ENCODE assay signal across 8 cellular contexts in genomic region chr22:50783033-50783880, GRCh38.
DNase-seq lines count a peak whose midpoint lies in the region; ATAC-seq and TF ChIP-seq lines count a peak whose summit lies in the region.
"Not testable (repeated sequence)": the region's sequence is repeated elsewhere in the genome, so short reads cannot be mapped to it uniquely, and the experiment has no call there.

RABL2B (minus strand) TSS chr22:50783636; CDS start chr22:50782294, 1,342 bp downstream.

- H3K27me3 Mint-ChIP-seq in effector memory CD8-positive, alpha-beta T cell; memory B cell: not testable (repeated sequence)

- peak within 1 kb of the TSS; percentile 78 to 84 for H3K4me3 Mint-ChIP-seq in effector memory CD8-positive, alpha-beta T cell
- peak within 1 kb of the TSS; percentile 88 for H3K4me3 Mint-ChIP-seq in memory B cell

- peaks cover 6 to 11% of the 10 kb centered on the region in 2 donors for H3K4me1 Mint-ChIP-seq in effector memory CD8-positive, alpha-beta T cell (ENCODE audit: low read depth in 2 of 2)
- H3K4me1 Mint-ChIP-seq in memory B cell, result not testable (repeated sequence)

- peak within 1 kb of the TSS; percentile 56 to 67 for H3K27ac Mint-ChIP-seq in effector memory CD8-positive, alpha-beta T cell
- peak within 1 kb of the TSS; percentile 84 for H3K27ac Mint-ChIP-seq in memory B cell

- H3K36me3 Mint-ChIP-seq in effector memory CD8-positive, alpha-beta T cell (ENCODE audit: insufficient read depth); memory B cell: not testable (repeated sequence)

- TF ChIP-seq CTCF in HL-60 (IDR thresholded peaks at IDR 0.05; ENCODE audit: insufficient read depth, low read length), result not testable (repeated sequence)

- not testable (repeated sequence) for H3K27me3 ChIP-seq in HL-60 (ENCODE audit: insufficient read depth, poor library complexity, severe bottlenecking)

- ATAC-seq in GM19468 (IDR thresholded peaks at IDR 0.05; ENCODE audit: extremely low read depth, unreplicated experiment) (peak; percentile 36), memory B cell (ENCODE audit: low read depth) (peak; percentile 86)
- ATAC-seq in effector memory CD8-positive, alpha-beta T cell (replicated peaks), result peak; percentile 90

- H3K4me3 ChIP-seq in HL-60 (replicated peaks; ENCODE audit: insufficient read depth, low read length), result peak within 1 kb of the TSS; percentile 54

- H3K9me3 Mint-ChIP-seq in effector memory CD8-positive, alpha-beta T cell; memory B cell: not testable (repeated sequence)

- DNase-seq in COLO668 (lab: John Stamatoyannopoulos, UW; ENCODE audit: unreplicated experiment), result peak; percentile 85
- DNase-seq in HL-60 (ENCODE audit: low read depth in 1 of 2, low spot score in 1 of 2), result peak; percentile 74 to 85
- peak; percentile 75 to 90 for DNase-seq in NOMO-1 (lab: John Stamatoyannopoulos, UW; ENCODE audit: unreplicated experiment in 2 of 2)
- DNase-seq in activated CD8-positive, alpha-beta memory T cell treated with anti-CD3 and anti-CD28 coated beads for 4 hours (ENCODE audit: low read depth in 2 of 2), result peak; percentile 71 to 73
- DNase-seq in effector memory CD8-positive, alpha-beta T cell, result peak; percentile 84 to 95 (median 92)
- peak; percentile 93 to 98 for DNase-seq in memory B cell (ENCODE audit: low spot score in 2 of 2)
- peak; percentile 74 to 85 (median 81) for DNase-seq in stimulated activated CD4-positive, alpha-beta T cell treated with anti-CD3 and anti-CD28 coated beads, TNF-alpha, amount 100 ng/mL, for 4 hours (ENCODE audit: low read depth in 3 of 3)

- peak within 1 kb of the TSS; percentile 37; the same call in 1 of the 2 replicates for H3K27ac ChIP-seq in HL-60 (replicated peaks)

Comparison
In these comparisons a context has a peak if more than half of its experiments do, and no peak if none do; other contexts are left out.
1. Peak in every context shown above with its lines: DNase-seq, ATAC-seq, H3K4me3 ChIP-seq and H3K27ac ChIP-seq.
2. ATAC-seq: peak in every context shown above with its lines; median percentile 90 in effector memory CD8-positive, alpha-beta T cell; 86 in memory B cell; 36 in GM19468.